2 cellular contexts compared by ENCODE assay signal in the genomic region with DNA sequence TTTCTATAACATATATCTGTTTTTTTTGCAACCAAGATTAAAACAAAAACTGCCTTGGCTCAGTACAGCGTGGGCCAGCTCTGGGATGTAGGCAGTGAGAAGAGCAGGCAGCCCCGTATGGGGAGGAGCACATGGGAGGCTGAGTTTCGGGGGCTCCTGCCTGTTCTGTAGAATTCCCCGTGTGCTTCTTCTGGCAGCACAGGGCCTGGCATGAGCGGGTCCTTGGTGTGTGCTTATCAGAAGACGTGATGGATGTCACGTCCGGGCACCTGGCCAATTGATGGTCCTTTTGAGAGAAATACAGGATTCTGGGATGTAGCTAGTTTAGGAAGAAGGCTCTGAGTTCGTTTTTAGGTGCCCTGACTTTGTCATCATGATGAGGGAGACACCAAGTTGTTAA.
TF ChIP-seq lines count a peak whose summit lies in the region.

No MANE protein-coding gene starts in this region.

TF ChIP-seq in GM23338, 12 proteins besides CTCF, POLR2A, EP300 and RAD21:
- TF ChIP-seq CREB1 (CRISPR knock-in tag; IDR thresholded peaks at IDR 0.05; ENCODE audit: low read depth) (no peak), POLR2AphosphoS5 (IDR thresholded peaks at IDR 0.05; ENCODE audit: low read depth) (no peak), EZH2 (IDR thresholded peaks at IDR 0.05; ENCODE audit: low read depth, unreplicated experiment) (no peak)
- TF ChIP-seq, protein P1, sequence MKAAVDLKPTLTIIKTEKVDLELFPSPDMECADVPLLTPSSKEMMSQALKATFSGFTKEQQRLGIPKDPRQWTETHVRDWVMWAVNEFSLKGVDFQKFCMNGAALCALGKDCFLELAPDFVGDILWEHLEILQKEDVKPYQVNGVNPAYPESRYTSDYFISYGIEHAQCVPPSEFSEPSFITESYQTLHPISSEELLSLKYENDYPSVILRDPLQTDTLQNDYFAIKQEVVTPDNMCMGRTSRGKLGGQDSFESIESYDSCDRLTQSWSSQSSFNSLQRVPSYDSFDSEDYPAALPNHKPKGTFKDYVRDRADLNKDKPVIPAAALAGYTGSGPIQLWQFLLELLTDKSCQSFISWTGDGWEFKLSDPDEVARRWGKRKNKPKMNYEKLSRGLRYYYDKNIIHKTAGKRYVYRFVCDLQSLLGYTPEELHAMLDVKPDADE (IDR thresholded peaks at IDR 0.05): no peak

TF ChIP-seq in WTC11, 78 proteins besides CTCF, POLR2A, EP300 and RAD21:
- TF ChIP-seq MXD4 (CRISPR knock-in tag; IDR thresholded peaks at IDR 0.05; ENCODE audit: borderline replicate concordance) (no peak), SMAD3 (CRISPR knock-in tag; IDR thresholded peaks at IDR 0.05; ENCODE audit: borderline replicate concordance) (no peak), TP53 (CRISPR knock-in tag; IDR thresholded peaks at IDR 0.05) (no peak), FOXP1 (CRISPR knock-in tag; IDR thresholded peaks at IDR 0.05; ENCODE audit: borderline replicate concordance) (no peak), JUN (CRISPR knock-in tag; IDR thresholded peaks at IDR 0.05) (no peak), ELF4 (CRISPR knock-in tag; IDR thresholded peaks at IDR 0.05; ENCODE audit: low read depth) (no peak), TEAD1 (CRISPR knock-in tag; IDR thresholded peaks at IDR 0.05) (no peak), USF1 (CRISPR knock-in tag; IDR thresholded peaks at IDR 0.05) (no peak), RELA (CRISPR knock-in tag; IDR thresholded peaks at IDR 0.05; ENCODE audit: borderline replicate concordance) (no peak), ZNF671 (CRISPR knock-in tag; IDR thresholded peaks at IDR 0.05) (no peak), CDX4 (CRISPR knock-in tag; IDR thresholded peaks at IDR 0.05; ENCODE audit: borderline replicate concordance) (no peak)
- TF ChIP-seq, protein P2, sequence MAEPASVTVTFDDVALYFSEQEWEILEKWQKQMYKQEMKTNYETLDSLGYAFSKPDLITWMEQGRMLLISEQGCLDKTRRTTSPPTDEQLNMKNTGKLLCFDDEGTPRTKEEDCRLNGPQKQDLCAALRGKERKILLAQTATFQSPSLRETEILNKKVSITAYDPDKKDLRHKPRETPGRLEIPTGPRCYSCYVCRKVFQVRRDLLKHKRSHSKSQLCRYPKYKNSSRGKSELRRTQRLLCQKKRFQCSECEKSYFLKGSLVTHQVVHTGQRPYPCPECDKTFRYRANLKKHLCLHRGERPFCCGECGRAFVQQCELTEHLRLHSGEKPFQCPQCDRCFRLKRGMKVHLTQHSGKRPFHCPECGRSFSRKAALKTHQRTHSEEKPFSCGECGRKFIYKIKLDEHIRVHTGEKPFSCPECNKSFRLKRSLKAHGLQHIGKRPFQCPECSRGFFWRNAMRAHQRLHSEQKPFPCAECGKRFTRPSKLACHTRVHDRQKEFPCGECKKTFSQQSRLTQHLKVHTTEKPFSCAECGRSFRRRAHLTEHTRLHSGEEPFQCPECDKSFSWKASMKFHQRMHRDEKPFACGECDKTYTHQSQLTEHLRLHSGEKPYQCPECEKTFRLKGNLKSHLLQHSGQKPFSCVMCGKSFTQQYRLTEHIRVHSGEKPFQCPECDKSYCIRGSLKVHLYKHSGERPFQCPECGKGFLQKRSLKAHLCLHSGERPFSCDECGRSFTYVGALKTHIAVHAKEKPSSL (CRISPR knock-in tag; conservative IDR thresholded peaks at IDR 0.05): no peak
